In genomic region chr1:58874757-58875755, GRCh38 we compare ENCODE assay signal across 8 cellular contexts.
DNase-seq lines count a peak whose midpoint lies in the region; ATAC-seq and TF ChIP-seq lines count a peak whose summit lies in the region.

No MANE protein-coding gene starts in this region.

- peaks cover 27% of the 10 kb centered on the region for H3K4me1 Mint-ChIP-seq in nephron
- no peaks in the 10 kb centered on the region for H3K4me1 Mint-ChIP-seq in activated T-helper 2 cell treated with anti-CD3 and anti-CD28 coated beads, Interferon-gamma antibody, Interleukin-2, Interleukin-4, amounts not matched to agents 10 μg/mL and 5 μg/mL and 100 μg/mL, durations not matched to agents 14 hours and 24 hours and 36 hours (ENCODE audit: low read depth)

- TF ChIP-seq POLR2A in erythroblast (IDR thresholded peaks at IDR 0.05; ENCODE audit: low read length): no peak

- intact Hi-C loops in activated T-helper 2 cell treated with anti-CD3 and anti-CD28 coated beads, Interferon-gamma antibody, Interleukin-2, Interleukin-4, amounts not matched to agents 10 μg/mL and 5 μg/mL and 100 μg/mL, durations not matched to agents 14 hours and 24 hours and 36 hours (cut with micrococcal nuclease): no loop called here

- no peak for TF ChIP-seq CTCF in C4-2B (conservative IDR thresholded peaks at IDR 0.05)
- TF ChIP-seq CTCF in nephron (IDR thresholded peaks at IDR 0.05; ENCODE audit: unreplicated experiment in 3 of 3): no peak

- no peaks in the 10 kb centered on the region for H3K27me3 Mint-ChIP-seq in nephron (ENCODE audit: low read depth)
- H3K27me3 Mint-ChIP-seq in activated T-helper 2 cell treated with anti-CD3 and anti-CD28 coated beads, Interferon-gamma antibody, Interleukin-2, Interleukin-4, amounts not matched to agents 10 μg/mL and 5 μg/mL and 100 μg/mL, durations not matched to agents 14 hours and 24 hours and 36 hours (ENCODE audit: low read depth): peaks cover 11% of the 10 kb centered on the region

- DNase-seq in NCI-H446 (lab: John Stamatoyannopoulos, UW): peak; percentile 64 to 83
- peak; percentile 10 to 29 for DNase-seq in erythroblast (lab: John Stamatoyannopoulos, UW)
- no peak for DNase-seq in HK-2 (ENCODE audit: unreplicated experiment)
- no peak for DNase-seq in activated T-helper 2 cell treated with anti-CD3 and anti-CD28 coated beads, Interferon-gamma antibody, Interleukin-2, Interleukin-4, amounts not matched to agents 10 μg/mL and 5 μg/mL and 100 μg/mL, durations not matched to agents 14 hours and 24 hours and 36 hours (ENCODE audit: low spot score)
- no peak for DNase-seq in SW 1271 (lab: John Stamatoyannopoulos, UW)

- ATAC-seq in HG02588 (IDR thresholded peaks at IDR 0.05; ENCODE audit: unreplicated experiment): no peak

- H3K36me3 Mint-ChIP-seq in nephron (ENCODE audit: low read depth): no peaks in the 10 kb centered on the region
- H3K36me3 Mint-ChIP-seq in activated T-helper 2 cell treated with anti-CD3 and anti-CD28 coated beads, Interferon-gamma antibody, Interleukin-2, Interleukin-4, amounts not matched to agents 10 μg/mL and 5 μg/mL and 100 μg/mL, durations not matched to agents 14 hours and 24 hours and 36 hours (ENCODE audit: low read depth): no peaks in the 10 kb centered on the region

- H3K27ac ChIP-seq in C4-2B: peak overlapping the region; percentile 46

- no peaks in the 10 kb centered on the region for H3K9me3 Mint-ChIP-seq in nephron
- H3K9me3 Mint-ChIP-seq in activated T-helper 2 cell treated with anti-CD3 and anti-CD28 coated beads, Interferon-gamma antibody, Interleukin-2, Interleukin-4, amounts not matched to agents 10 μg/mL and 5 μg/mL and 100 μg/mL, durations not matched to agents 14 hours and 24 hours and 36 hours: no peaks in the 10 kb centered on the region

- peak overlapping the region; percentile 53 to 75 (median 73) for H3K27ac Mint-ChIP-seq in nephron
- H3K27ac Mint-ChIP-seq in activated T-helper 2 cell treated with anti-CD3 and anti-CD28 coated beads, Interferon-gamma antibody, Interleukin-2, Interleukin-4, amounts not matched to agents 10 μg/mL and 5 μg/mL and 100 μg/mL, durations not matched to agents 14 hours and 24 hours and 36 hours: no peak overlapping the region

- H3K4me3 Mint-ChIP-seq in nephron: no peak overlapping the region
- H3K4me3 Mint-ChIP-seq in activated T-helper 2 cell treated with anti-CD3 and anti-CD28 coated beads, Interferon-gamma antibody, Interleukin-2, Interleukin-4, amounts not matched to agents 10 μg/mL and 5 μg/mL and 100 μg/mL, durations not matched to agents 14 hours and 24 hours and 36 hours (ENCODE audit: low read depth): no peak overlapping the region

Comparison
In these comparisons a context has a peak if more than half of its experiments do, and no peak if none do; other contexts are left out.
1. DNase-seq: peak in NCI-H446 (2 of 2) and erythroblast (2 of 2); none in HK-2 (single experiment), activated T-helper 2 cell treated with anti-CD3 and anti-CD28 coated beads, Interferon-gamma antibody, Interleukin-2, Interleukin-4, amounts not matched to agents 10 μg/mL and 5 μg/mL and 100 μg/mL, durations not matched to agents 14 hours and 24 hours and 36 hours (single experiment) and SW 1271 (0 of 2).